In genomic region chr3:42159147-42159546, GRCh38 we compare ENCODE assay signal across 1 cellular context.
TF ChIP-seq lines count a peak whose summit lies in the region.

No MANE protein-coding gene starts in this region.

TF ChIP-seq in GM23338, 12 proteins besides CTCF, POLR2A, EP300 and RAD21 (continued from another document):
- TF ChIP-seq, protein P1, sequence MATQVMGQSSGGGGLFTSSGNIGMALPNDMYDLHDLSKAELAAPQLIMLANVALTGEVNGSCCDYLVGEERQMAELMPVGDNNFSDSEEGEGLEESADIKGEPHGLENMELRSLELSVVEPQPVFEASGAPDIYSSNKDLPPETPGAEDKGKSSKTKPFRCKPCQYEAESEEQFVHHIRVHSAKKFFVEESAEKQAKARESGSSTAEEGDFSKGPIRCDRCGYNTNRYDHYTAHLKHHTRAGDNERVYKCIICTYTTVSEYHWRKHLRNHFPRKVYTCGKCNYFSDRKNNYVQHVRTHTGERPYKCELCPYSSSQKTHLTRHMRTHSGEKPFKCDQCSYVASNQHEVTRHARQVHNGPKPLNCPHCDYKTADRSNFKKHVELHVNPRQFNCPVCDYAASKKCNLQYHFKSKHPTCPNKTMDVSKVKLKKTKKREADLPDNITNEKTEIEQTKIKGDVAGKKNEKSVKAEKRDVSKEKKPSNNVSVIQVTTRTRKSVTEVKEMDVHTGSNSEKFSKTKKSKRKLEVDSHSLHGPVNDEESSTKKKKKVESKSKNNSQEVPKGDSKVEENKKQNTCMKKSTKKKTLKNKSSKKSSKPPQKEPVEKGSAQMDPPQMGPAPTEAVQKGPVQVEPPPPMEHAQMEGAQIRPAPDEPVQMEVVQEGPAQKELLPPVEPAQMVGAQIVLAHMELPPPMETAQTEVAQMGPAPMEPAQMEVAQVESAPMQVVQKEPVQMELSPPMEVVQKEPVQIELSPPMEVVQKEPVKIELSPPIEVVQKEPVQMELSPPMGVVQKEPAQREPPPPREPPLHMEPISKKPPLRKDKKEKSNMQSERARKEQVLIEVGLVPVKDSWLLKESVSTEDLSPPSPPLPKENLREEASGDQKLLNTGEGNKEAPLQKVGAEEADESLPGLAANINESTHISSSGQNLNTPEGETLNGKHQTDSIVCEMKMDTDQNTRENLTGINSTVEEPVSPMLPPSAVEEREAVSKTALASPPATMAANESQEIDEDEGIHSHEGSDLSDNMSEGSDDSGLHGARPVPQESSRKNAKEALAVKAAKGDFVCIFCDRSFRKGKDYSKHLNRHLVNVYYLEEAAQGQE (IDR thresholded peaks at IDR 0.05; ENCODE audit: unreplicated experiment), result no peak
